Comparison of ENCODE assay signal across 11 cellular contexts in genomic region chr6:170405311-170405975, GRCh38.
DNase-seq lines count a peak whose midpoint lies in the region; ATAC-seq and TF ChIP-seq lines count a peak whose summit lies in the region.
"Had no signal": no experiment of that assay in that cellular context is flagged by ENCODE, and none has a peak within 500 bp of the region (broad histone marks: within the 10 kb centered on the region; RNA-seq: fewer than 3 reads in every experiment).

No MANE protein-coding gene starts in this region.

- intact Hi-C loops in heart right ventricle (cut with DNase I) (loop anchor here in 1 of 10 donors (5.0 kb wide), 1 partner anchor 593 kb away; no protein-coding TSS in a partner anchor), vagina (cut with DNase I) (no loop called here)

- H3K27me3 Mint-ChIP-seq in effector memory CD8-positive, alpha-beta T cell, result no peaks in the 10 kb centered on the region
- H3K27me3 Mint-ChIP-seq in natural killer cell treated with Interleukin-12 subunit alpha and Interleukin-12 subunit beta and Interleukin-15 and Interleukin-18, amount 100 ng/mL, for 72 hours, result no peaks in the 10 kb centered on the region

- H3K4me3 ChIP-seq in NB4 (ENCODE audit: low read depth, low read length) (no peak overlapping the region), heart right ventricle (no peak overlapping the region), vagina (no peak overlapping the region)

- H3K27ac ChIP-seq in heart right ventricle, result peak overlapping the region in 1 of 10 donors; percentile 56
- no peak overlapping the region for H3K27ac ChIP-seq in vagina

- 82 to 85% methylated on average over 8 of the region's 8 CpGs for WGBS in heart right ventricle, 2 donors

- no peaks in the 10 kb centered on the region for H3K4me1 Mint-ChIP-seq in effector memory CD8-positive, alpha-beta T cell (ENCODE audit: low read depth in 2 of 2)
- H3K4me1 Mint-ChIP-seq in natural killer cell treated with Interleukin-12 subunit alpha and Interleukin-12 subunit beta and Interleukin-15 and Interleukin-18, amount 100 ng/mL, for 72 hours (ENCODE audit: low read depth in 2 of 2), result peaks cover 19 to 51% of the 10 kb centered on the region in 2 donors

- no peaks in the 10 kb centered on the region for H3K27me3 ChIP-seq in heart right ventricle
- H3K27me3 ChIP-seq in vagina, result no peaks in the 10 kb centered on the region

- H3K4me1 ChIP-seq in heart right ventricle (peaks cover 0 to 2% (median 0%) of the 10 kb centered on the region in 9 donors), vagina (no peaks in the 10 kb centered on the region)

- peaks cover 0 to 68% (median 22%) of the 10 kb centered on the region in 9 donors for H3K36me3 ChIP-seq in heart right ventricle
- H3K36me3 ChIP-seq in vagina, result peaks cover 0 to 26% of the 10 kb centered on the region in 2 donors

- peaks cover 17% of the 10 kb centered on the region for H3K36me3 Mint-ChIP-seq in effector memory CD8-positive, alpha-beta T cell (ENCODE audit: insufficient read depth)
- peaks cover 4% of the 10 kb centered on the region for H3K36me3 Mint-ChIP-seq in natural killer cell treated with Interleukin-12 subunit alpha and Interleukin-12 subunit beta and Interleukin-15 and Interleukin-18, amount 100 ng/mL, for 72 hours

- H3K9me3 ChIP-seq in heart right ventricle, result peaks cover 0 to 3% (median 0%) of the 10 kb centered on the region in 11 donors
- H3K9me3 ChIP-seq in vagina, result no peaks in the 10 kb centered on the region

- TF ChIP-seq CTCF in NB4 (IDR thresholded peaks at IDR 0.05; ENCODE audit: low read depth, low read length), result no peak
- no peak for TF ChIP-seq CTCF in heart right ventricle (IDR thresholded peaks at IDR 0.05)
- no peak for TF ChIP-seq CTCF in vagina (IDR thresholded peaks at IDR 0.05)

- H3K4me3 Mint-ChIP-seq in effector memory CD8-positive, alpha-beta T cell, result no peak overlapping the region
- no peak overlapping the region for H3K4me3 Mint-ChIP-seq in natural killer cell treated with Interleukin-12 subunit alpha and Interleukin-12 subunit beta and Interleukin-15 and Interleukin-18, amount 100 ng/mL, for 72 hours

- no peak for ATAC-seq in effector memory CD8-positive, alpha-beta T cell (replicated peaks)
- peak; percentile 62 to 71 for ATAC-seq in natural killer cell treated with Interleukin-12 subunit alpha and Interleukin-12 subunit beta and Interleukin-15 and Interleukin-18, amount 100 ng/mL, for 72 hours
- ATAC-seq in heart right ventricle, result no peak
- ATAC-seq: left cardiac atrium, right cardiac atrium had no signal

- TF ChIP-seq POLR2A in NB4 (IDR thresholded peaks at IDR 0.05; ENCODE audit: extremely low read depth, insufficient read length), result no peak
- TF ChIP-seq POLR2A in vagina (IDR thresholded peaks at IDR 0.05), result no peak

- H3K9me3 Mint-ChIP-seq in effector memory CD8-positive, alpha-beta T cell, result peaks cover 0 to 6% of the 10 kb centered on the region in 2 donors
- no peaks in the 10 kb centered on the region for H3K9me3 Mint-ChIP-seq in natural killer cell treated with Interleukin-12 subunit alpha and Interleukin-12 subunit beta and Interleukin-15 and Interleukin-18, amount 100 ng/mL, for 72 hours

- DNase-seq in EH (ENCODE audit: low read depth) (peak; percentile 99), NB4 (ENCODE audit: low read depth) (peak; percentile 91), heart right ventricle (no peak), vagina (ENCODE audit: extremely low spot score in 2 of 2) (no peak), DMS53 treated with DMSO at 0.1 percent for 48 hours (lab: John Stamatoyannopoulos, UW; ENCODE audit: unreplicated experiment) (no peak)
- DNase-seq in effector memory CD8-positive, alpha-beta T cell, result no peak
- no peak for DNase-seq in natural killer cell treated with Interleukin-12 subunit alpha and Interleukin-12 subunit beta and Interleukin-15 and Interleukin-18, amount 100 ng/mL, for 72 hours (ENCODE audit: low spot score)
- DNase-seq in activated CD8-positive, alpha-beta memory T cell treated with anti-CD3 and anti-CD28 coated beads, Interleukin-2, amount 50 U/mL, for 4 hours, result no peak
- DNase-seq: DMS53, left cardiac atrium, right cardiac atrium had no signal

- H3K27ac Mint-ChIP-seq in effector memory CD8-positive, alpha-beta T cell, result peak overlapping the region; percentile 21 to 42
- H3K27ac Mint-ChIP-seq in natural killer cell treated with Interleukin-12 subunit alpha and Interleukin-12 subunit beta and Interleukin-15 and Interleukin-18, amount 100 ng/mL, for 72 hours, result peak overlapping the region; percentile 30 to 66

Comparison
In these comparisons a context has a peak if more than half of its experiments do, and no peak if none do; other contexts are left out.
1. DNase-seq: peak in EH (single experiment) and NB4 (single experiment); none in effector memory CD8-positive, alpha-beta T cell (0 of 3), natural killer cell treated with Interleukin-12 subunit alpha and Interleukin-12 subunit beta and Interleukin-15 and Interleukin-18, amount 100 ng/mL, for 72 hours (single experiment), heart right ventricle (0 of 2), vagina (0 of 2), activated CD8-positive, alpha-beta memory T cell treated with anti-CD3 and anti-CD28 coated beads, Interleukin-2, amount 50 U/mL, for 4 hours (single experiment) and DMS53 treated with DMSO at 0.1 percent for 48 hours (single experiment).
2. ATAC-seq: peak in natural killer cell treated with Interleukin-12 subunit alpha and Interleukin-12 subunit beta and Interleukin-15 and Interleukin-18, amount 100 ng/mL, for 72 hours (2 of 2); none in effector memory CD8-positive, alpha-beta T cell (single experiment) and heart right ventricle (0 of 8).